ENCODE assay signal across 9 cellular contexts in genomic region chr18:31722369-31722957, GRCh38. TPM values are rescaled to one million over a fixed set of nuclear protein-coding genes. Genes with fewer than 3 reads are reported as not detected.
DNase-seq lines count a peak whose midpoint lies in the region; ATAC-seq, FAIRE-seq and TF ChIP-seq lines count a peak whose summit lies in the region.
"Had no signal": no experiment of that assay in that cellular context is flagged by ENCODE, and none has a peak within 500 bp of the region (broad histone marks: within the 10 kb centered on the region; RNA-seq: fewer than 3 reads in every experiment).

No MANE protein-coding gene starts in this region.

- H3K4me3 ChIP-seq in RWPE2 (ENCODE audit: severe bottlenecking) (no peak overlapping the region), upper lobe of right lung (no peak overlapping the region)
- H3K4me3 ChIP-seq: skin epidermis had no signal

- H3K27ac ChIP-seq in RWPE2 (ENCODE audit: poor library complexity, severe bottlenecking) (no peak overlapping the region), upper lobe of right lung (no peak overlapping the region)

- H3K27me3 ChIP-seq in RWPE2 (ENCODE audit: insufficient read depth, poor library complexity, severe bottlenecking), result no peaks in the 10 kb centered on the region
- H3K27me3 ChIP-seq in upper lobe of right lung, result peaks cover 9% of the 10 kb centered on the region

- FAIRE-seq in H54 (lab: Jason Lieb, UNC), result peak; percentile 87

- TF ChIP-seq POLR2A in H54 (IDR thresholded peaks at IDR 0.05; ENCODE audit: low read depth, low read length), result no peak

- H3K9me3 ChIP-seq in RWPE2 (ENCODE audit: severe bottlenecking) (no peaks in the 10 kb centered on the region), upper lobe of right lung (no peaks in the 10 kb centered on the region)

- intact Hi-C loops in upper lobe of right lung (cut with DNase I), result no loop called here

- H3K36me3 ChIP-seq in RWPE2 (ENCODE audit: low read depth), result no peaks in the 10 kb centered on the region
- no peaks in the 10 kb centered on the region for H3K36me3 ChIP-seq in upper lobe of right lung

- H3K4me1 ChIP-seq in RWPE2 (ENCODE audit: insufficient read depth, poor library complexity, severe bottlenecking), result no peaks in the 10 kb centered on the region
- H3K4me1 ChIP-seq in upper lobe of right lung, result no peaks in the 10 kb centered on the region

- ATAC-seq in RWPE2 (ENCODE audit: low read depth) (peak; percentile 90), upper lobe of right lung (peak; percentile 96)

- peak; percentile 51 for DNase-seq in GM04504 (ENCODE audit: low read depth)
- peak; percentile 29 for DNase-seq in H54 (ENCODE audit: insufficient read length, low spot score)
- no peak for DNase-seq in RWPE2 (ENCODE audit: low spot score)
- DNase-seq in activated gamma-delta T cell treated with anti-CD3 and anti-CD28 coated beads, Interleukin-2, amount 50 U/mL, for 16 hours (ENCODE audit: low read depth), result peak; percentile 64
- DNase-seq in glomerular endothelial cell (ENCODE audit: extremely low read depth, low read depth, low spot score), result peak; percentile 64
- DNase-seq in pons (ENCODE audit: low spot score), result peak; percentile 89
- peak; percentile 68 for DNase-seq in upper lobe of right lung

- TF ChIP-seq CTCF in LNCAP (IDR thresholded peaks at IDR 0.05), result peak; percentile 88
- TF ChIP-seq CTCF in RWPE2 (IDR thresholded peaks at IDR 0.05; ENCODE audit: poor library complexity, severe bottlenecking), result peak; percentile 91
- peak; percentile 88 for TF ChIP-seq CTCF in upper lobe of right lung (IDR thresholded peaks at IDR 0.05)

RNA-seq across cellular contexts. Expression of gene B4GALT6, which starts 38.1 kb away (rescaled TPM):
- total RNA-seq in glomerular endothelial cell (10.2 and 11.8 TPM in 2 replicates), upper lobe of right lung (3.5 TPM)

RNA-seq across cellular contexts. Expression of gene SLC25A52, which starts 38.2 kb away (rescaled TPM):
- total RNA-seq in glomerular endothelial cell (not detected in 2 replicates), upper lobe of right lung (not detected)
